ENCODE assay signal across 8 cellular contexts in genomic region chr6:34696739-34697543, GRCh38. TPM values are rescaled to one million over a fixed set of nuclear protein-coding genes. Genes with fewer than 3 reads are reported as not detected.
DNase-seq lines count a peak whose midpoint lies in the region; ATAC-seq and TF ChIP-seq lines count a peak whose summit lies in the region.

TSS of gene ILRUN (minus strand) at chr6:34696767. CDS start at chr6:34696603, 164 bp downstream.

- H3K27me3 Mint-ChIP-seq in GM23338 (ENCODE audit: insufficient read depth, low read depth, poor library complexity), result peaks cover 3% of the 10 kb centered on the region
- H3K27me3 Mint-ChIP-seq in activated T-helper 17 cell treated with anti-CD3 and anti-CD28 coated beads, Interleukin-2, amount 50 U/mL, for 72 hours, result no peaks in the 10 kb centered on the region
- H3K27me3 Mint-ChIP-seq in naive thymus-derived CD4-positive, alpha-beta T cell, result peaks cover 0 to 4% (median 0%) of the 10 kb centered on the region in 5 donors
- H3K27me3 Mint-ChIP-seq in stimulated activated memory B cell treated with anti-CD40 and anti-IgM and Interleukin-4, amounts not matched to agents 10 μg/mL and 1 μg/mL and 100 μg/mL, for 72 hours, result no peaks in the 10 kb centered on the region

- intact Hi-C loops in naive thymus-derived CD4-positive, alpha-beta T cell (cut with micrococcal nuclease), result loop anchor here (1.0 to 10.0 kb wide), 9 partner anchors 25 to 770 kb away; partner anchors contain the start of genes ANKS1A (in 2 of the 2), SNRPC (in 2 of the 2), HMGA1 (in 1 of the 2) and RPL10A (in 1 of the 2)

- no peaks in the 10 kb centered on the region for H3K9me3 ChIP-seq in fibroblast of lung (ENCODE audit: control insufficient read depth, insufficient read depth, low read depth, low read length)
- H3K9me3 ChIP-seq in naive thymus-derived CD4-positive, alpha-beta T cell (ENCODE audit: control insufficient read depth in 2 of 3, low read length in 3 of 3), result no peaks in the 10 kb centered on the region

- no peaks in the 10 kb centered on the region for H3K9me2 ChIP-seq in GM23338 (ENCODE audit: insufficient read depth)

- POLR2A ChIA-PET in RWPE1 (lab: Yijun Ruan, JAX; ENCODE audit: low non-redundant PET), result no interaction called here
- POLR2A ChIA-PET in naive thymus-derived CD4-positive, alpha-beta T cell (lab: Charles Lee), result interaction anchor here (0.6 to 3.2 kb wide), 9 partner anchors 10 to 94 kb away, joined by 3 to 51 read pairs (median 7); partner anchors contain the start of genes BLTP3A and SNRPC

- H3F3A ChIP-seq in GM23338 (replicated peaks; ENCODE audit: low read depth), result 0 out of 2 replicates have a peak, but pooled peaks cover 3% of the 10 kb centered on the region

- H3K9me3 Mint-ChIP-seq in GM23338, result no peaks in the 10 kb centered on the region
- no peaks in the 10 kb centered on the region for H3K9me3 Mint-ChIP-seq in activated T-helper 17 cell treated with anti-CD3 and anti-CD28 coated beads, Interleukin-2, amount 50 U/mL, for 72 hours
- H3K9me3 Mint-ChIP-seq in naive thymus-derived CD4-positive, alpha-beta T cell, result no peaks in the 10 kb centered on the region
- no peaks in the 10 kb centered on the region for H3K9me3 Mint-ChIP-seq in stimulated activated memory B cell treated with anti-CD40 and anti-IgM and Interleukin-4, amounts not matched to agents 10 μg/mL and 1 μg/mL and 100 μg/mL, for 72 hours

- H3K36me3 ChIP-seq in GM23338 (ENCODE audit: insufficient read depth) (no peaks in the 10 kb centered on the region), fibroblast of lung (ENCODE audit: control insufficient read depth, insufficient read depth, low read length) (no peaks in the 10 kb centered on the region)
- peaks cover 0 to 5% (median 0%) of the 10 kb centered on the region in 3 experiments for H3K36me3 ChIP-seq in naive thymus-derived CD4-positive, alpha-beta T cell (ENCODE audit: control insufficient read depth in 2 of 3, insufficient read depth in 3 of 3, low read length in 3 of 3)

- peaks cover 15% of the 10 kb centered on the region for H3K4me1 Mint-ChIP-seq in GM23338
- H3K4me1 Mint-ChIP-seq in activated T-helper 17 cell treated with anti-CD3 and anti-CD28 coated beads, Interleukin-2, amount 50 U/mL, for 72 hours, result peaks cover 23% of the 10 kb centered on the region
- peaks cover 30 to 60% (median 51%) of the 10 kb centered on the region in 7 donors for H3K4me1 Mint-ChIP-seq in naive thymus-derived CD4-positive, alpha-beta T cell
- peaks cover 39% of the 10 kb centered on the region for H3K4me1 Mint-ChIP-seq in stimulated activated memory B cell treated with anti-CD40 and anti-IgM and Interleukin-4, amounts not matched to agents 10 μg/mL and 1 μg/mL and 100 μg/mL, for 72 hours

- H3K9ac ChIP-seq in fibroblast of lung (ENCODE audit: insufficient read depth, low read length), result peak within 1 kb of the TSS; percentile 91

- DNase-seq in DMS79 treated with DMSO at 0.1 percent for 48 hours (lab: John Stamatoyannopoulos, UW), result peak; percentile 82
- peak; percentile 97 for DNase-seq in GM23338 (ENCODE audit: low spot score)
- peak; percentile 94 for DNase-seq in LoVo (ENCODE audit: low spot score)
- DNase-seq in RWPE1 (ENCODE audit: low spot score), result peak; percentile 91
- peak; percentile 92 to 94 for DNase-seq in fibroblast of lung (ENCODE audit: low read depth in 2 of 2)
- peak; percentile 88 to 97 (median 93) for DNase-seq in naive thymus-derived CD4-positive, alpha-beta T cell

- H3K4me3 Mint-ChIP-seq in GM23338, result peak within 1 kb of the TSS; percentile 92
- peak within 1 kb of the TSS; percentile 91 for H3K4me3 Mint-ChIP-seq in activated T-helper 17 cell treated with anti-CD3 and anti-CD28 coated beads, Interleukin-2, amount 50 U/mL, for 72 hours
- peak within 1 kb of the TSS; percentile 95 to 99 (median 98) for H3K4me3 Mint-ChIP-seq in naive thymus-derived CD4-positive, alpha-beta T cell
- H3K4me3 Mint-ChIP-seq in stimulated activated memory B cell treated with anti-CD40 and anti-IgM and Interleukin-4, amounts not matched to agents 10 μg/mL and 1 μg/mL and 100 μg/mL, for 72 hours, result peak within 1 kb of the TSS; percentile 88

- H3K4me2 ChIP-seq in GM23338 (peak within 1 kb of the TSS; percentile 98), fibroblast of lung (ENCODE audit: extremely low read depth, insufficient read depth, low read length) (peak within 1 kb of the TSS; percentile 91)

- H4K20me1 ChIP-seq in GM23338 (replicated peaks; ENCODE audit: insufficient read depth) (peaks cover 42% of the 10 kb centered on the region), fibroblast of lung (ENCODE audit: control insufficient read depth, extremely low read depth, insufficient read depth, low read length) (peaks cover 2% of the 10 kb centered on the region)

- peak within 1 kb of the TSS; percentile 96 for H3K27ac Mint-ChIP-seq in GM23338
- H3K27ac Mint-ChIP-seq in activated T-helper 17 cell treated with anti-CD3 and anti-CD28 coated beads, Interleukin-2, amount 50 U/mL, for 72 hours, result peak within 1 kb of the TSS; percentile 88
- peak within 1 kb of the TSS; percentile 88 to 100 (median 99) for H3K27ac Mint-ChIP-seq in naive thymus-derived CD4-positive, alpha-beta T cell
- H3K27ac Mint-ChIP-seq in stimulated activated memory B cell treated with anti-CD40 and anti-IgM and Interleukin-4, amounts not matched to agents 10 μg/mL and 1 μg/mL and 100 μg/mL, for 72 hours, result peak within 1 kb of the TSS; percentile 92

- CTCF ChIA-PET in RWPE1 (lab: Yijun Ruan, JAX), result no interaction called here
- CTCF ChIA-PET in naive thymus-derived CD4-positive, alpha-beta T cell (lab: Charles Lee), result interaction anchor here (2.0 kb wide), 1 partner anchor 24 kb away, joined by 4 read pairs; no protein-coding TSS in a partner anchor

- TF ChIP-seq CTCF in GM23338 (conservative IDR thresholded peaks at IDR 0.05; ENCODE audit: low read depth in 2 of 2), result no peak
- TF ChIP-seq CTCF in RWPE1 (conservative IDR thresholded peaks at IDR 0.05; ENCODE audit: low read depth), result no peak
- TF ChIP-seq CTCF in fibroblast of lung (conservative IDR thresholded peaks at IDR 0.05 in 1 of 2, IDR thresholded peaks at IDR 0.05 in 1 of 2; ENCODE audit: low read depth in 1 of 2, low read length in 2 of 2), result no peak

- 0 out of 2 replicates have a peak within 1 kb of the TSS, but pooled peaks have one; percentile 50 for H3K27ac ChIP-seq in GM23338 (ENCODE audit: low read depth)
- peak within 1 kb of the TSS; percentile 88 for H3K27ac ChIP-seq in RWPE1
- peak within 1 kb of the TSS; percentile 85 for H3K27ac ChIP-seq in fibroblast of lung (ENCODE audit: insufficient read depth, low read length)
- H3K27ac ChIP-seq in naive thymus-derived CD4-positive, alpha-beta T cell (ENCODE audit: low read depth, low read length), result peak within 1 kb of the TSS; percentile 94

- peak within 1 kb of the TSS; percentile 100 for H3K4me3 ChIP-seq in GM23338
- peak within 1 kb of the TSS; percentile 84 to 97 (median 92) for H3K4me3 ChIP-seq in fibroblast of lung (replicated peaks in 1 of 4; ENCODE audit: control extremely low read depth in 1 of 4, insufficient read depth in 1 of 4, low read depth in 3 of 4, low read length in 4 of 4)
- H3K4me3 ChIP-seq in naive thymus-derived CD4-positive, alpha-beta T cell (ENCODE audit: low read length), result peak within 1 kb of the TSS; percentile 88

- H2AFZ ChIP-seq in GM23338 (peak within 1 kb of the TSS; percentile 94), fibroblast of lung (ENCODE audit: low read length) (peak within 1 kb of the TSS; percentile 98)

- no peaks in the 10 kb centered on the region for H3K36me3 Mint-ChIP-seq in GM23338 (ENCODE audit: low read depth)
- H3K36me3 Mint-ChIP-seq in activated T-helper 17 cell treated with anti-CD3 and anti-CD28 coated beads, Interleukin-2, amount 50 U/mL, for 72 hours (ENCODE audit: low read depth), result peaks cover 25% of the 10 kb centered on the region
- H3K36me3 Mint-ChIP-seq in naive thymus-derived CD4-positive, alpha-beta T cell, result peaks cover 0 to 12% (median 0%) of the 10 kb centered on the region in 5 donors
- H3K36me3 Mint-ChIP-seq in stimulated activated memory B cell treated with anti-CD40 and anti-IgM and Interleukin-4, amounts not matched to agents 10 μg/mL and 1 μg/mL and 100 μg/mL, for 72 hours, result peaks cover 14% of the 10 kb centered on the region

- H3K79me2 ChIP-seq in GM23338 (replicated peaks; ENCODE audit: insufficient read depth) (peaks cover 45% of the 10 kb centered on the region), fibroblast of lung (ENCODE audit: control insufficient read depth, insufficient read depth, low read length) (peaks cover 45% of the 10 kb centered on the region)

- H3K4me1 ChIP-seq in GM23338 (ENCODE audit: insufficient read depth) (peaks cover 16% of the 10 kb centered on the region), fibroblast of lung (ENCODE audit: control insufficient read depth, extremely low read depth, insufficient read depth, low read length) (peaks cover 2% of the 10 kb centered on the region)
- H3K4me1 ChIP-seq in naive thymus-derived CD4-positive, alpha-beta T cell (ENCODE audit: control insufficient read depth in 2 of 2, insufficient read depth in 2 of 2, low read length in 2 of 2), result peaks cover 17 to 20% of the 10 kb centered on the region in 2 donors

- peak; percentile 75 for ATAC-seq in GM23338
- ATAC-seq in activated T-helper 17 cell treated with anti-CD3 and anti-CD28 coated beads, Interleukin-2, amount 50 U/mL, for 72 hours (replicated peaks), result peak; percentile 89
- peak; percentile 96 for ATAC-seq in naive thymus-derived CD4-positive, alpha-beta T cell
- ATAC-seq in stimulated activated memory B cell treated with anti-CD40 and anti-IgM and Interleukin-4, amounts not matched to agents 10 μg/mL and 1 μg/mL and 100 μg/mL, for 72 hours, result peak; percentile 94

- H3K27me3 ChIP-seq in GM23338 (ENCODE audit: insufficient read depth) (no peaks in the 10 kb centered on the region), fibroblast of lung (ENCODE audit: control insufficient read depth, insufficient read depth, low read length) (no peaks in the 10 kb centered on the region)
- no peaks in the 10 kb centered on the region for H3K27me3 ChIP-seq in naive thymus-derived CD4-positive, alpha-beta T cell (ENCODE audit: control insufficient read depth in 2 of 2, insufficient read depth in 2 of 2, low read length in 2 of 2)

TF ChIP-seq in GM23338, 12 proteins besides CTCF, POLR2A, EP300 and RAD21 (continues in another document):
- peak; percentile 97 for TF ChIP-seq CREB1 (CRISPR knock-in tag; IDR thresholded peaks at IDR 0.05; ENCODE audit: low read depth)

RNA-seq across cellular contexts. Expression of gene ILRUN, which starts in this region (rescaled TPM):
- total RNA-seq in GM23338 (2014; rRNA removed; shearing (Covaris generic)), result 76.4 and 80.1 TPM in 2 replicates
- polyA plus RNA-seq in GM23338 (2016; fragmentation: Nextera tagmentation; extraction: Ambion mirVana) (17.6 and 19.2 TPM in 2 replicates), fibroblast of lung (44.1 and 49.9 TPM in 2 replicates)
- total RNA-seq in activated T-helper 17 cell treated with anti-CD3 and anti-CD28 coated beads, Interleukin-2, amount 50 U/mL, for 72 hours, result 10 to 100 TPM; 58.2 to 65.8 TPM
- total RNA-seq in fibroblast of lung, result 51.6 and 60.1 TPM in 2 replicates
- polyA plus RNA-seq in fibroblast of lung (2012), result 46.5 and 48.2 TPM in 2 replicates
- polyA minus RNA-seq in fibroblast of lung (ENCODE audit: low replicate concordance), result 90.4 and 90.6 TPM in 2 replicates
- total RNA-seq in naive thymus-derived CD4-positive, alpha-beta T cell, result 10 to 100 TPM; 45.2 to 74.6 (median 53.7) TPM
- polyA plus RNA-seq in naive thymus-derived CD4-positive, alpha-beta T cell, result 1 to 10 TPM; 8.8 to 8.9 TPM

Comparison
In these comparisons a context has a peak if more than half of its experiments do, and no peak if none do; other contexts are left out.
1. Peak in every context shown above with its lines: DNase-seq, ATAC-seq, H3K4me3 ChIP-seq and H3K27ac ChIP-seq.